ENCODE assay signal across 2 cellular contexts in the genomic region with DNA sequence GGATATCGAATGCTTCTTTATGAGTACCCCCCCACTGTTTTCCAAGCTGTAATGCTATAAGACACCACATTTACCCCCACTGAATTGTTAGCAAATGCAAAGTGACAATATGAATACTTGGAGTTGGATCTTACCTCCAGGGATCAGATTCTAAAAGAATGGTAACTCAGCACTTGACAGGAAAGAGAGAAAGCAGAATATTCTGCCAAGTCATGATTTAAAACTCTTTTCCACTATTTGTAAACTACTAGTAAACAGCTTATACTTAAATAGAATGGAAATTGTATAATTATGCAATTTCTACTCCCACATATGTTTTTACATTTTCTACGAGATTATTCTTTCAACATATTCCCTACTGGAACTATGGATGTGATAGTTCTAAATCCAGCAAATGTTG.
TF ChIP-seq lines count a peak whose summit lies in the region.

No MANE protein-coding gene starts in this region.

TF ChIP-seq in HepG2, 621 proteins besides CTCF, POLR2A, EP300 and RAD21:
- TF ChIP-seq, protein P1, sequence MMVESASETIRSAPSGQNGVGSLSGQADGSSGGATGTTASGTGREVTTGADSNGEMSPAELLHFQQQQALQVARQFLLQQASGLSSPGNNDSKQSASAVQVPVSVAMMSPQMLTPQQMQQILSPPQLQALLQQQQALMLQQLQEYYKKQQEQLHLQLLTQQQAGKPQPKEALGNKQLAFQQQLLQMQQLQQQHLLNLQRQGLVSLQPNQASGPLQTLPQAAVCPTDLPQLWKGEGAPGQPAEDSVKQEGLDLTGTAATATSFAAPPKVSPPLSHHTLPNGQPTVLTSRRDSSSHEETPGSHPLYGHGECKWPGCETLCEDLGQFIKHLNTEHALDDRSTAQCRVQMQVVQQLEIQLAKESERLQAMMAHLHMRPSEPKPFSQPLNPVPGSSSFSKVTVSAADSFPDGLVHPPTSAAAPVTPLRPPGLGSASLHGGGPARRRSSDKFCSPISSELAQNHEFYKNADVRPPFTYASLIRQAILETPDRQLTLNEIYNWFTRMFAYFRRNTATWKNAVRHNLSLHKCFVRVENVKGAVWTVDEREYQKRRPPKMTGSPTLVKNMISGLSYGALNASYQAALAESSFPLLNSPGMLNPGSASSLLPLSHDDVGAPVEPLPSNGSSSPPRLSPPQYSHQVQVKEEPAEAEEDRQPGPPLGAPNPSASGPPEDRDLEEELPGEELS (CRISPR knock-in tag; IDR thresholded peaks at IDR 0.05): no peak
- TF ChIP-seq PHB2 (IDR thresholded peaks at IDR 0.05; ENCODE audit: partially characterized antibody) (no peak), NFE2L2 (IDR thresholded peaks at IDR 0.05; ENCODE audit: low read length) (peak; percentile 45; the same call in 1 of the 2 replicates), THYN1 (CRISPR knock-in tag; IDR thresholded peaks at IDR 0.05; ENCODE audit: borderline replicate concordance, low read depth) (no peak)

TF ChIP-seq in GM23338, 12 proteins besides CTCF, POLR2A, EP300 and RAD21:
- TF ChIP-seq, protein P2, sequence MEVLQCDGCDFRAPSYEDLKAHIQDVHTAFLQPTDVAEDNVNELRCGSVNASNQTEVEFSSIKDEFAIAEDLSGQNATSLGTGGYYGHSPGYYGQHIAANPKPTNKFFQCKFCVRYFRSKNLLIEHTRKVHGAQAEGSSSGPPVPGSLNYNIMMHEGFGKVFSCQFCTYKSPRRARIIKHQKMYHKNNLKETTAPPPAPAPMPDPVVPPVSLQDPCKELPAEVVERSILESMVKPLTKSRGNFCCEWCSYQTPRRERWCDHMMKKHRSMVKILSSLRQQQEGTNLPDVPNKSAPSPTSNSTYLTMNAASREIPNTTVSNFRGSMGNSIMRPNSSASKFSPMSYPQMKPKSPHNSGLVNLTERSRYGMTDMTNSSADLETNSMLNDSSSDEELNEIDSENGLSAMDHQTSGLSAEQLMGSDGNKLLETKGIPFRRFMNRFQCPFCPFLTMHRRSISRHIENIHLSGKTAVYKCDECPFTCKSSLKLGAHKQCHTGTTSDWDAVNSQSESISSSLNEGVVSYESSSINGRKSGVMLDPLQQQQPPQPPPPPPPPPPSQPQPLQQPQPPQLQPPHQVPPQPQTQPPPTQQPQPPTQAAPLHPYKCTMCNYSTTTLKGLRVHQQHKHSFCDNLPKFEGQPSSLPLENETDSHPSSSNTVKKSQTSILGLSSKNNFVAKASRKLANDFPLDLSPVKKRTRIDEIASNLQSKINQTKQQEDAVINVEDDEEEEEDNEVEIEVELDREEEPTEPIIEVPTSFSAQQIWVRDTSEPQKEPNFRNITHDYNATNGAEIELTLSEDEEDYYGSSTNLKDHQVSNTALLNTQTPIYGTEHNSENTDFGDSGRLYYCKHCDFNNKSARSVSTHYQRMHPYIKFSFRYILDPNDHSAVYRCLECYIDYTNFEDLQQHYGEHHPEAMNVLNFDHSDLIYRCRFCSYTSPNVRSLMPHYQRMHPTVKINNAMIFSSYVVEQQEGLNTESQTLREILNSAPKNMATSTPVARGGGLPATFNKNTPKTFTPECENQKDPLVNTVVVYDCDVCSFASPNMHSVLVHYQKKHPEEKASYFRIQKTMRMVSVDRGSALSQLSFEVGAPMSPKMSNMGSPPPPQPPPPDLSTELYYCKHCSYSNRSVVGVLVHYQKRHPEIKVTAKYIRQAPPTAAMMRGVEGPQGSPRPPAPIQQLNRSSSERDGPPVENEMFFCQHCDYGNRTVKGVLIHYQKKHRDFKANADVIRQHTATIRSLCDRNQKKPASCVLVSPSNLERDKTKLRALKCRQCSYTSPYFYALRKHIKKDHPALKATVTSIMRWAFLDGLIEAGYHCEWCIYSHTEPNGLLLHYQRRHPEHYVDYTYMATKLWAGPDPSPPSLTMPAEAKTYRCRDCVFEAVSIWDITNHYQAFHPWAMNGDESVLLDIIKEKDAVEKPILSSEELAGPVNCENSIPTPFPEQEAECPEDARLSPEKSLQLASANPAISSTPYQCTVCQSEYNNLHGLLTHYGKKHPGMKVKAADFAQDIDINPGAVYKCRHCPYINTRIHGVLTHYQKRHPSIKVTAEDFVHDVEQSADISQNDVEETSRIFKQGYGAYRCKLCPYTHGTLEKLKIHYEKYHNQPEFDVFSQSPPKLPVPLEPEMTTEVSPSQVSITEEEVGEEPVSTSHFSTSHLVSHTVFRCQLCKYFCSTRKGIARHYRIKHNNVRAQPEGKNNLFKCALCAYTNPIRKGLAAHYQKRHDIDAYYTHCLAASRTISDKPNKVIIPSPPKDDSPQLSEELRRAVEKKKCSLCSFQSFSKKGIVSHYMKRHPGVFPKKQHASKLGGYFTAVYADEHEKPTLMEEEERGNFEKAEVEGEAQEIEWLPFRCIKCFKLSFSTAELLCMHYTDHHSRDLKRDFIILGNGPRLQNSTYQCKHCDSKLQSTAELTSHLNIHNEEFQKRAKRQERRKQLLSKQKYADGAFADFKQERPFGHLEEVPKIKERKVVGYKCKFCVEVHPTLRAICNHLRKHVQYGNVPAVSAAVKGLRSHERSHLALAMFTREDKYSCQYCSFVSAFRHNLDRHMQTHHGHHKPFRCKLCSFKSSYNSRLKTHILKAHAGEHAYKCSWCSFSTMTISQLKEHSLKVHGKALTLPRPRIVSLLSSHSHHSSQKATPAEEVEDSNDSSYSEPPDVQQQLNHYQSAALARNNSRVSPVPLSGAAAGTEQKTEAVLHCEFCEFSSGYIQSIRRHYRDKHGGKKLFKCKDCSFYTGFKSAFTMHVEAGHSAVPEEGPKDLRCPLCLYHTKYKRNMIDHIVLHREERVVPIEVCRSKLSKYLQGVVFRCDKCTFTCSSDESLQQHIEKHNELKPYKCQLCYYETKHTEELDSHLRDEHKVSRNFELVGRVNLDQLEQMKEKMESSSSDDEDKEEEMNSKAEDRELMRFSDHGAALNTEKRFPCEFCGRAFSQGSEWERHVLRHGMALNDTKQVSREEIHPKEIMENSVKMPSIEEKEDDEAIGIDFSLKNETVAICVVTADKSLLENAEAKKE (CRISPR knock-in tag; IDR thresholded peaks at IDR 0.05): no peak
- TF ChIP-seq ZNF331 (CRISPR knock-in tag; IDR thresholded peaks at IDR 0.05; ENCODE audit: low read depth): no peak
- no peak for TF ChIP-seq STAT1 (IDR thresholded peaks at IDR 0.05; ENCODE audit: unreplicated experiment)
- no peak for TF ChIP-seq CREB1 (CRISPR knock-in tag; IDR thresholded peaks at IDR 0.05; ENCODE audit: low read depth)
